Comparison of ENCODE assay signal across 1 cellular context in the genomic region with DNA sequence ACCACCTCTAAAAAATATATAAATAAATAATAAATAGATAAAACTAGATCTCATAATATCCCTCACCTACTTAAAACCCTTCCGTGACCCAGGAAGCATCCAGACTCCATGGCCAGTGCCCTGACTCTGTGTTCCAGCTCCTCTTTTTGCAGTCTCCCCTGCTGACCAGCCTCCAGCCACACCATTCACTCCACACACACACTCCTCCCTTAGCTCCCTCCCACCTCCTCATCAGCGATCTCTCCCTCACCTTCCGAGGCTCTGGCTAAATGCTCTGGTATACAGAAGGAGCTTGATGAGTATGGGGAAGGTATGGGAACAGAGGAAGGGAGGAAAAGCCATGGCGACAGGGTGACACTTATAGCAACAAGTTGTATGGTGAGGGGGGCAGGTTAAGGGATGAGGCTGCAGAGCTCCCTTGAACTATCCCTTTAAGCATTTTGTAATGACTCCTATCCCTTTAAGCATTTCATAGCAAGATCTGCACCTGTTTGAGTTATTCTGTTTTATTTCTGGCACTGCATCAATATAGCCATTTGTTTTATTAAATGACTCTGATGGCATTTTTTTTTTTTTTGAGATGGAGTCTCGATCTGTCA.
TF ChIP-seq lines count a peak whose summit lies in the region.

No MANE protein-coding gene starts in this region.

TF ChIP-seq in H1, 55 proteins besides CTCF, POLR2A, EP300 and RAD21 (continued from another document):
- TF ChIP-seq TAF1 (IDR thresholded peaks at IDR 0.05; ENCODE audit: low read depth, low read length): no peak
- no peak for TF ChIP-seq CBX8 (IDR thresholded peaks at IDR 0.05; ENCODE audit: borderline replicate concordance, low read depth, low read length)
TF ChIP-seq in H1: peak in this region for 0.
